Comparison of ENCODE assay signal across 2 cellular contexts in the genomic region with DNA sequence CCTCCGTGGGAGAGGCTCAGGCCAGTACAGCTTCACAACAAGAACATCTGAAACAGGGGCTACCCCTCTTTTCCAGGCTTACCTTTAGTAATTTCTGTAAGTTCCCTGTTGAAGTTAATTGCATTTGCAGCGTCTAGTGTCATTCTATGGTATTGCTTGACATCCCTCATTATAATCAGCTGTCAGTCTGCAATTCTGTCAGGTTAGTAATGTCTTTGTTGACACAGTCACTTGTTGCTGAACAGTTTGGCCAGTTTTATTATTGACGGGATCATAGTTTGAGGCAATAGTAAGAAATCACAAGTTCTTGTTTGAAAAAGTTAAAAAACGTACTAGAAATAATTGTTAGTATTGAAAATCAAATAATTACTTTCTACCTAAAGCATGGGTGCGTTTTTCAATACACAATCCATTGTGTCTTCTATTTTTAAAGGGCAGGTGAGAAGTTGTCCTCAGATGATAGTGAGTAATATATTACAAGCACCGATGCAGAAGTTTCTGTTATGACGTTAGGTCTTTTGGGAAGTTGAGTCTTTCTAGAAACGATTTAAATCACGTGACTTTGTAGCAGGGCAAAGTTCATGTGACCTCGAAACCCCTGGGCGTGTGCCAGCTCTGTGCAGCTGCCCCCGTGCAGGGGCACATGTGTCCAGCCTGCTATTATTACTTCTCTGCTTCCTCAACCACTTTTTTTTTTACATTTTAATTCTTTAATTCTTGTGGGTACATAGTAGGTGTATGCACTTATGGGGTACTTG.
TF ChIP-seq lines count a peak whose summit lies in the region.

No MANE protein-coding gene starts in this region.

TF ChIP-seq in IMR-90, 13 proteins besides CTCF, POLR2A, EP300 and RAD21:
- TF ChIP-seq MAFK (IDR thresholded peaks at IDR 0.05; ENCODE audit: low read depth, low read length) = no peak
- no peak for TF ChIP-seq CHD1 (IDR thresholded peaks at IDR 0.05; ENCODE audit: low read depth, low read length)
- no peak for TF ChIP-seq BHLHE40 (IDR thresholded peaks at IDR 0.05; ENCODE audit: low read depth, low read length)
- no peak for TF ChIP-seq FOS (IDR thresholded peaks at IDR 0.05; ENCODE audit: low read depth, low read length)
- TF ChIP-seq RCOR1 (IDR thresholded peaks at IDR 0.05; ENCODE audit: insufficient replicate concordance, low read length) = no peak
- TF ChIP-seq MAZ (IDR thresholded peaks at IDR 0.05; ENCODE audit: borderline replicate concordance, low read depth, low read length) = no peak
- no peak for TF ChIP-seq RFX5 (IDR thresholded peaks at IDR 0.05; ENCODE audit: low read depth, low read length)
- TF ChIP-seq, protein P1, sequence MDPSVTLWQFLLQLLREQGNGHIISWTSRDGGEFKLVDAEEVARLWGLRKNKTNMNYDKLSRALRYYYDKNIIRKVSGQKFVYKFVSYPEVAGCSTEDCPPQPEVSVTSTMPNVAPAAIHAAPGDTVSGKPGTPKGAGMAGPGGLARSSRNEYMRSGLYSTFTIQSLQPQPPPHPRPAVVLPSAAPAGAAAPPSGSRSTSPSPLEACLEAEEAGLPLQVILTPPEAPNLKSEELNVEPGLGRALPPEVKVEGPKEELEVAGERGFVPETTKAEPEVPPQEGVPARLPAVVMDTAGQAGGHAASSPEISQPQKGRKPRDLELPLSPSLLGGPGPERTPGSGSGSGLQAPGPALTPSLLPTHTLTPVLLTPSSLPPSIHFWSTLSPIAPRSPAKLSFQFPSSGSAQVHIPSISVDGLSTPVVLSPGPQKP (IDR thresholded peaks at IDR 0.05; ENCODE audit: borderline replicate concordance, low read depth, low read length) = no peak
- TF ChIP-seq NFE2L2 (IDR thresholded peaks at IDR 0.05; ENCODE audit: low read depth, low read length) = no peak
- TF ChIP-seq, protein P2, sequence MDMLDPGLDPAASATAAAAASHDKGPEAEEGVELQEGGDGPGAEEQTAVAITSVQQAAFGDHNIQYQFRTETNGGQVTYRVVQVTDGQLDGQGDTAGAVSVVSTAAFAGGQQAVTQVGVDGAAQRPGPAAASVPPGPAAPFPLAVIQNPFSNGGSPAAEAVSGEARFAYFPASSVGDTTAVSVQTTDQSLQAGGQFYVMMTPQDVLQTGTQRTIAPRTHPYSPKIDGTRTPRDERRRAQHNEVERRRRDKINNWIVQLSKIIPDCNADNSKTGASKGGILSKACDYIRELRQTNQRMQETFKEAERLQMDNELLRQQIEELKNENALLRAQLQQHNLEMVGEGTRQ (IDR thresholded peaks at IDR 0.05; ENCODE audit: low read depth, low read length) = no peak
- TF ChIP-seq MXI1 (IDR thresholded peaks at IDR 0.05; ENCODE audit: borderline replicate concordance, low read depth, low read length) = no peak
- TF ChIP-seq SMC3 (IDR thresholded peaks at IDR 0.05; ENCODE audit: low read depth, low read length) = no peak
TF ChIP-seq in IMR-90: peak in this region for 0.

TF ChIP-seq in HepG2, 621 proteins besides CTCF, POLR2A, EP300 and RAD21:
- TF ChIP-seq PHF20 (CRISPR knock-in tag; IDR thresholded peaks at IDR 0.05) (no peak), ZNF367 (CRISPR knock-in tag; IDR thresholded peaks at IDR 0.05; ENCODE audit: borderline replicate concordance) (no peak), RAD51 (IDR thresholded peaks at IDR 0.05; ENCODE audit: borderline replicate concordance) (peak; percentile 83; the same call in 1 of the 2 replicates), DNMT1 (CRISPR knock-in tag; IDR thresholded peaks at IDR 0.05) (no peak), SP5 (CRISPR knock-in tag; IDR thresholded peaks at IDR 0.05; ENCODE audit: borderline replicate concordance, low read depth) (no peak)
- TF ChIP-seq, protein P2 (IDR thresholded peaks at IDR 0.05; ENCODE audit: low read depth, low read length) = peak; percentile 74
- TF ChIP-seq, protein P2 (CRISPR knock-in tag; IDR thresholded peaks at IDR 0.05; ENCODE audit: borderline replicate concordance) = no peak
